In genomic region chr7:1432411-1433082, GRCh38 we compare ENCODE assay signal across 8 cellular contexts. TPM values are rescaled to one million over a fixed set of nuclear protein-coding genes. Genes with fewer than 3 reads are reported as not detected.
DNase-seq lines count a peak whose midpoint lies in the region; ATAC-seq and TF ChIP-seq lines count a peak whose summit lies in the region.

No MANE protein-coding gene starts in this region.

- peak; percentile 65 for DNase-seq in Ammon's horn (ENCODE audit: low spot score)
- peak; percentile 73 for DNase-seq in NCI-H345 (lab: John Stamatoyannopoulos, UW)
- peak; percentile 34 to 85 (median 84) for DNase-seq in activated CD8-positive, alpha-beta memory T cell treated with anti-CD3 and anti-CD28 coated beads for 48 hours (ENCODE audit: low read depth in 2 of 3, low spot score in 2 of 3)
- DNase-seq in effector memory CD8-positive, alpha-beta T cell = peak; percentile 82 to 86 (median 84)
- DNase-seq in mucosa of descending colon = peak in 2 of 3 donors; percentile 81 to 86
- peak; percentile 76 for DNase-seq in stimulated activated CD8-positive, alpha-beta memory T cell treated with anti-CD3 and anti-CD28 coated beads, Interleukin-7, amount 100 ng/mL, for 24 hours (ENCODE audit: low read depth)

- no peaks in the 10 kb centered on the region for H3K9me3 Mint-ChIP-seq in effector memory CD8-positive, alpha-beta T cell

- H3K4me3 Mint-ChIP-seq in effector memory CD8-positive, alpha-beta T cell = peak overlapping the region; percentile 9 to 68

- H3K9me3 ChIP-seq in mucosa of descending colon = no peaks in the 10 kb centered on the region

- no peak overlapping the region for H3K4me3 ChIP-seq in mucosa of descending colon

- no peaks in the 10 kb centered on the region for H3K36me3 ChIP-seq in mucosa of descending colon (ENCODE audit: low read depth)

- intact Hi-C loops in mucosa of descending colon (cut with DNase I, micrococcal nuclease) = no loop called here

- no peaks in the 10 kb centered on the region for H3K36me3 Mint-ChIP-seq in effector memory CD8-positive, alpha-beta T cell (ENCODE audit: insufficient read depth)

- H3K4me1 Mint-ChIP-seq in effector memory CD8-positive, alpha-beta T cell (ENCODE audit: low read depth in 2 of 2) = peaks cover 4 to 6% of the 10 kb centered on the region in 2 donors

- peaks cover 8 to 26% of the 10 kb centered on the region in 2 donors for H3K27me3 Mint-ChIP-seq in effector memory CD8-positive, alpha-beta T cell

- peak; percentile 56 for ATAC-seq in GM19438 (IDR thresholded peaks at IDR 0.05; ENCODE audit: low read depth, unreplicated experiment)
- peak; percentile 88 for ATAC-seq in effector memory CD8-positive, alpha-beta T cell (replicated peaks)
- ATAC-seq in mucosa of descending colon = peak; percentile 84
- no peak for ATAC-seq in HG02938 (IDR thresholded peaks at IDR 0.05; ENCODE audit: unreplicated experiment)

- peak overlapping the region in 1 of 2 donors; percentile 24 for H3K27ac Mint-ChIP-seq in effector memory CD8-positive, alpha-beta T cell

- H3K4me1 ChIP-seq in mucosa of descending colon (ENCODE audit: low read depth) = peaks cover 3% of the 10 kb centered on the region

- TF ChIP-seq CTCF in mucosa of descending colon (IDR thresholded peaks at IDR 0.05) = peak; percentile 96

RNA-seq across cellular contexts. Expression of gene MICALL2, which starts 26.7 kb away (rescaled TPM):
- 10 to 100 TPM; 59.9 to 96.2 (median 94.5) TPM for total RNA-seq in mucosa of descending colon
